ENCODE assay signal across 30 cellular contexts in the genomic region with DNA sequence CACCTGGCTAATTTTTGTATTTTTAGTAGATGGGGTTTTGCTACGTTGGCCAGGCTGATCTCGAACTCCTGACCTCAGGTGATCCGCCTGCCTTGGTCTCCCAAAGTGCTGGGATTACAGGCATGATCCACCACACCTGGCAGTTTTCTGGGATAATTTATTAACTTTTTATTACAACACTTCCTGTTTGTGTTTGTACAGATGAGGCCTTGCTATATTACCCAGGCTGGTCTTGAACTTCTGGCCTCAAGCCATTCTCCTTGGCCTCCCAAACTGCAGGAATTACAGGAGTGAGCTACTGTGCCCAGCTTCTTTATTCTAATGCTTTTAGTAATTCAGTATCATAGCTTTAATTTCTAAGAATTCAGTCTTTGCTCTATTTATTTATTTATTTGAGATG. TPM values are rescaled to one million over a fixed set of nuclear protein-coding genes. Genes with fewer than 3 reads are reported as not detected.
"Had no signal": no experiment of that assay in that cellular context is flagged by ENCODE, and none has a peak within 500 bp of the region (broad histone marks: within the 10 kb centered on the region; RNA-seq: fewer than 3 reads in every experiment).

No MANE protein-coding gene starts in this region.

- H3K4me1 ChIP-seq: pancreas, psoas muscle, stomach, thyroid gland, tibial nerve, upper lobe of left lung, vagina had no signal

- DNase-seq: naive thymus-derived CD8-positive, alpha-beta T cell; nephron progenitor cell; nucleus accumbens; pancreas; right cardiac atrium; spleen; stimulated activated CD4-positive, alpha-beta T cell treated with anti-CD3 and anti-CD28 coated beads, Interleukin-12 subunit alpha, Interleukin-12 subunit beta, amount 100 ng/mL, for 4 hours; stimulated activated CD4-positive, alpha-beta T cell treated with anti-CD3 and anti-CD28 coated beads, Interleukin-1b, Interleukin-23, amount 100 ng/mL, for 48 hours; stimulated activated CD4-positive, alpha-beta T cell treated with anti-CD3 and anti-CD28 coated beads, Interleukin-4, amount 100 ng/mL, for 1 hour; stimulated activated CD4-positive, alpha-beta T cell treated with anti-CD3 and anti-CD28 coated beads, Interleukin-4, amount 100 ng/mL, for 4 hours; stimulated activated CD8-positive, alpha-beta memory T cell treated with anti-CD3 and anti-CD28 coated beads, Interleukin-4, amount 100 ng/mL, for 48 hours; stimulated activated naive CD4-positive, alpha-beta T cell treated with Interleukin-2 at 50 U/mL for 16 hours; stomach; thyroid gland; trophoblast cell; upper lobe of left lung had no signal

- H3K9me3 Mint-ChIP-seq: naive thymus-derived CD8-positive, alpha-beta T cell; natural killer cell treated with Interleukin-12 subunit alpha and Interleukin-12 subunit beta and Interleukin-15 and Interleukin-18, amount 100 ng/mL, for 72 hours; nephron progenitor cell; neural crest cell had no signal

- H3K4me3 Mint-ChIP-seq: naive thymus-derived CD8-positive, alpha-beta T cell; natural killer cell treated with Interleukin-12 subunit alpha and Interleukin-12 subunit beta and Interleukin-15 and Interleukin-18, amount 100 ng/mL, for 72 hours; nephron progenitor cell; neural crest cell; stimulated activated memory B cell treated with anti-CD40 and anti-IgM and Interleukin-4, amounts not matched to agents 10 μg/mL and 1 μg/mL and 100 μg/mL, for 72 hours; stimulated activated naive CD8-positive, alpha-beta T cell treated with anti-CD3 and anti-CD28 coated beads, Interleukin-15, Interleukin-2, amounts not matched to agents 100 ng/mL and 50 ng/mL, for 24 hours had no signal

- H3K9me3 ChIP-seq: neutrophil, pancreas, psoas muscle, spleen, stomach, thoracic aorta, thyroid gland, tibial nerve, upper lobe of left lung, vagina had no signal

- H3K27ac Mint-ChIP-seq: naive thymus-derived CD8-positive, alpha-beta T cell; nephron progenitor cell; stimulated activated naive CD8-positive, alpha-beta T cell treated with anti-CD3 and anti-CD28 coated beads, Interleukin-15, Interleukin-2, amounts not matched to agents 100 ng/mL and 50 ng/mL, for 24 hours had no signal

- H3K27me3 ChIP-seq: neutrophil, pancreas, spleen, stomach, thyroid gland, tibial nerve, upper lobe of left lung, vagina had no signal

- H3K36me3 ChIP-seq: neutrophil, pancreas, spleen, stomach, thoracic aorta, thyroid gland, tibial nerve, upper lobe of left lung, vagina had no signal

- FAIRE-seq: pancreas, urothelium cell line had no signal

- H3K4me2 ChIP-seq: smooth muscle cell had no signal

- H3K27me3 Mint-ChIP-seq: naive thymus-derived CD8-positive, alpha-beta T cell; natural killer cell treated with Interleukin-12 subunit alpha and Interleukin-12 subunit beta and Interleukin-15 and Interleukin-18, amount 100 ng/mL, for 72 hours; stimulated activated memory B cell treated with anti-CD40 and anti-IgM and Interleukin-4, amounts not matched to agents 10 μg/mL and 1 μg/mL and 100 μg/mL, for 72 hours; stimulated activated naive CD8-positive, alpha-beta T cell treated with anti-CD3 and anti-CD28 coated beads, Interleukin-15, Interleukin-2, amounts not matched to agents 100 ng/mL and 50 ng/mL, for 24 hours had no signal

- H3K27ac ChIP-seq: neutrophil, pancreas, psoas muscle, skin epidermis, spleen, stomach, thoracic aorta, thyroid gland, tibial nerve, upper lobe of left lung, vagina had no signal

- H3K4me3 ChIP-seq: pancreas, psoas muscle, skin epidermis, smooth muscle cell, spleen, stomach, thoracic aorta, thyroid gland, tibial nerve, upper lobe of left lung, vagina had no signal

- H3K36me3 Mint-ChIP-seq: naive thymus-derived CD8-positive, alpha-beta T cell; natural killer cell treated with Interleukin-12 subunit alpha and Interleukin-12 subunit beta and Interleukin-15 and Interleukin-18, amount 100 ng/mL, for 72 hours; stimulated activated memory B cell treated with anti-CD40 and anti-IgM and Interleukin-4, amounts not matched to agents 10 μg/mL and 1 μg/mL and 100 μg/mL, for 72 hours had no signal

- ATAC-seq: naive thymus-derived CD8-positive, alpha-beta T cell; natural killer cell treated with Interleukin-12 subunit alpha and Interleukin-12 subunit beta and Interleukin-15 and Interleukin-18, amount 100 ng/mL, for 72 hours; pancreas; psoas muscle; right cardiac atrium; sciatic nerve; stimulated activated memory B cell treated with anti-CD40 and anti-IgM and Interleukin-4, amounts not matched to agents 10 μg/mL and 1 μg/mL and 100 μg/mL, for 72 hours had no signal

RNA-seq across cellular contexts. Expression of gene SPN, which starts 16.1 kb away (rescaled TPM):
- total RNA-seq: osteocyte, smooth muscle cell had no signal
- polyA plus RNA-seq: smooth muscle cell had no signal
